ENCODE assay signal across 21 cellular contexts in genomic region chr5:33523208-33523771, GRCh38.
"Had no signal": no experiment of that assay in that cellular context is flagged by ENCODE, and none has a peak within 500 bp of the region (broad histone marks: within the 10 kb centered on the region; RNA-seq: fewer than 3 reads in every experiment).

No MANE protein-coding gene starts in this region.

- H3K9me3 ChIP-seq: heart left ventricle, psoas muscle, testis, upper lobe of right lung had no signal

- DNase-seq: effector memory CD8-positive, alpha-beta T cell; foreskin melanocyte; heart left ventricle; hippocampal formation; left colon; left ventricle myocardium superior; naive B cell; psoas muscle; spleen; stimulated activated CD4-positive, alpha-beta T cell treated with anti-CD3 and anti-CD28 coated beads, Interleukin-15, amount 100 ng/mL, for 24 hours; stimulated activated CD4-positive, alpha-beta T cell treated with anti-CD3 and anti-CD28 coated beads, Interleukin-1b, Interleukin-23, amount 100 ng/mL, for 48 hours; stimulated activated CD4-positive, alpha-beta T cell treated with anti-CD3 and anti-CD28 coated beads, Interleukin-4, amount 100 ng/mL, for 24 hours; stimulated activated naive B cell treated with anti-CD40 and anti-IgM and Interleukin-4, amounts not matched to agents 10 μg/mL and 1 μg/mL and 100 μg/mL, for 72 hours; stimulated activated naive CD8-positive, alpha-beta T cell treated with anti-CD3 and anti-CD28 coated beads, Interleukin-15, amount 100 ng/mL, for 72 hours; testis; upper lobe of right lung had no signal

- H3K36me3 Mint-ChIP-seq: stimulated activated naive B cell treated with anti-CD40 and anti-IgM and Interleukin-4, amounts not matched to agents 10 μg/mL and 1 μg/mL and 100 μg/mL, for 72 hours had no signal

- H3K4me3 Mint-ChIP-seq: dendritic cell treated with granulocyte-macrophage colony-stimulating factor and Interleukin-4, amounts not matched to agents 40 ng/mL and 50 ng/mL, for 4 days; effector memory CD8-positive, alpha-beta T cell; naive B cell; nephron; stimulated activated naive B cell treated with anti-CD40 and anti-IgM and Interleukin-4, amounts not matched to agents 10 μg/mL and 1 μg/mL and 100 μg/mL, for 72 hours; stimulated activated naive CD8-positive, alpha-beta T cell treated with anti-CD3 and anti-CD28 coated beads, Interleukin-15, amount 100 ng/mL, for 72 hours had no signal

- H3K4me1 ChIP-seq: heart left ventricle, psoas muscle, spleen, testis, tibial nerve, upper lobe of right lung had no signal

- H3K4me3 ChIP-seq: heart left ventricle, lung, psoas muscle, spleen, testis, tibial nerve, upper lobe of right lung had no signal

- H3K27ac ChIP-seq: heart left ventricle, psoas muscle, spleen, testis, upper lobe of right lung had no signal

- H3K4me1 Mint-ChIP-seq: naive B cell; nephron; stimulated activated naive B cell treated with anti-CD40 and anti-IgM and Interleukin-4, amounts not matched to agents 10 μg/mL and 1 μg/mL and 100 μg/mL, for 72 hours; stimulated activated naive CD8-positive, alpha-beta T cell treated with anti-CD3 and anti-CD28 coated beads, Interleukin-15, amount 100 ng/mL, for 72 hours had no signal

- H3K27ac Mint-ChIP-seq: dendritic cell treated with granulocyte-macrophage colony-stimulating factor and Interleukin-4, amounts not matched to agents 40 ng/mL and 50 ng/mL, for 4 days; effector memory CD8-positive, alpha-beta T cell; naive B cell; nephron; stimulated activated naive B cell treated with anti-CD40 and anti-IgM and Interleukin-4, amounts not matched to agents 10 μg/mL and 1 μg/mL and 100 μg/mL, for 72 hours had no signal

- H3K27me3 ChIP-seq: heart left ventricle, spleen, testis, tibial nerve, upper lobe of right lung had no signal

- ATAC-seq: effector memory CD8-positive, alpha-beta T cell; heart left ventricle; left colon; left ventricle myocardium superior; psoas muscle; sciatic nerve; stimulated activated naive B cell treated with anti-CD40 and anti-IgM and Interleukin-4, amounts not matched to agents 10 μg/mL and 1 μg/mL and 100 μg/mL, for 72 hours; stimulated activated naive CD8-positive, alpha-beta T cell treated with anti-CD3 and anti-CD28 coated beads, Interleukin-15, amount 100 ng/mL, for 72 hours; upper lobe of right lung had no signal

- H3K36me3 ChIP-seq: spleen, tibial nerve, upper lobe of right lung had no signal
